Comparison of ENCODE assay signal across 9 cellular contexts in genomic region chr17:42118545-42118944, GRCh38. TPM values are rescaled to one million over a fixed set of nuclear protein-coding genes. Genes with fewer than 3 reads are reported as not detected.
A peak's percentile ranks its signal among the peaks of the same experiment; 100 is the strongest.
DNase-seq lines count a peak whose midpoint lies in the region; ATAC-seq and TF ChIP-seq lines count a peak whose summit lies in the region.
"Had no signal": no experiment of that assay in that cellular context is flagged by ENCODE, and none has a peak within 500 bp of the region (broad histone marks: within the 10 kb centered on the region; RNA-seq: fewer than 3 reads in every experiment).

No MANE protein-coding gene starts in this region.

- H3K27me3 Mint-ChIP-seq in nephron (ENCODE audit: low read depth): peaks cover 4% of the 10 kb centered on the region

- no peaks in the 10 kb centered on the region for H3K27me3 ChIP-seq in suprapubic skin

- no peaks in the 10 kb centered on the region for H3K9me3 Mint-ChIP-seq in nephron

- no peak overlapping the region for H3K4me3 ChIP-seq in AG10803 (ENCODE audit: low read length)
- no peak overlapping the region for H3K4me3 ChIP-seq in astrocyte of the spinal cord (ENCODE audit: low read depth, low read length)
- H3K4me3 ChIP-seq in suprapubic skin: no peak overlapping the region

- CTCF ChIA-PET in RWPE1 (lab: Yijun Ruan, JAX): interaction anchor here (0.6 to 2.3 kb wide), 8 partner anchors 9 to 394 kb away, joined by 3 to 19 read pairs (median 4); no protein-coding TSS in a partner anchor

- H3K4me1 Mint-ChIP-seq in nephron: peaks cover 28% of the 10 kb centered on the region

- TF ChIP-seq CTCF in AG10803 (conservative IDR thresholded peaks at IDR 0.05; ENCODE audit: low read length): peak; percentile 46
- TF ChIP-seq CTCF in GM12874 (IDR thresholded peaks at IDR 0.05; ENCODE audit: insufficient read depth, low read depth, low read length): peak; percentile 46
- peak; percentile 41 for TF ChIP-seq CTCF in RWPE1 (conservative IDR thresholded peaks at IDR 0.05; ENCODE audit: low read depth)
- TF ChIP-seq CTCF in astrocyte of the spinal cord (IDR thresholded peaks at IDR 0.05; ENCODE audit: low read depth, low read length): peak; percentile 59
- peak in 1 of 3 experiments; percentile 14 for TF ChIP-seq CTCF in nephron (IDR thresholded peaks at IDR 0.05; ENCODE audit: unreplicated experiment in 3 of 3)
- TF ChIP-seq CTCF in suprapubic skin (IDR thresholded peaks at IDR 0.05): peak in 1 of 2 donors; percentile 20

- no peak for TF ChIP-seq POLR2A in suprapubic skin (IDR thresholded peaks at IDR 0.05)

- H3K9me3 ChIP-seq in suprapubic skin: no peaks in the 10 kb centered on the region

- no peak overlapping the region for H3K27ac Mint-ChIP-seq in nephron

- DNase-seq in AG10803 (ENCODE audit: low read depth) (no peak), RWPE1 (ENCODE audit: low spot score) (no peak), astrocyte of the spinal cord (ENCODE audit: low read depth, low spot score) (peak; percentile 30), suprapubic skin (ENCODE audit: low spot score in 2 of 2) (no peak)

- peaks cover 47% of the 10 kb centered on the region for H3K4me1 ChIP-seq in suprapubic skin

- peak overlapping the region; percentile 73 to 78 (median 77) for H3K4me3 Mint-ChIP-seq in nephron

- 65% methylated on average over 2 of the region's 2 CpGs for whole genome bisulfite sequencing in suprapubic skin

- no peak for TF ChIP-seq EP300 in suprapubic skin (IDR thresholded peaks at IDR 0.05)

- H3K36me3 Mint-ChIP-seq in nephron (ENCODE audit: low read depth): peaks cover 11% of the 10 kb centered on the region

- ATAC-seq in HG02970 (IDR thresholded peaks at IDR 0.05; ENCODE audit: low FRiP score, unreplicated experiment) (no peak), HG02571 (IDR thresholded peaks at IDR 0.05; ENCODE audit: unreplicated experiment) (no peak)
- ATAC-seq: left colon had no signal

- peaks cover 4% of the 10 kb centered on the region for H3K36me3 ChIP-seq in suprapubic skin

- peak overlapping the region; percentile 71 for H3K27ac ChIP-seq in RWPE1
- H3K27ac ChIP-seq in suprapubic skin: no peak overlapping the region

- POLR2A ChIA-PET in RWPE1 (lab: Yijun Ruan, JAX; ENCODE audit: low non-redundant PET): no interaction called here

- in situ Hi-C loops in astrocyte of the spinal cord (cut with HindIII; ENCODE audit: low sequenced_read_pairs): no loop called here

RNA-seq across cellular contexts. Expression of gene KAT2A, which starts 2.6 kb away (rescaled TPM):
- total RNA-seq in suprapubic skin: 100 to 1,000 TPM in 1 of 4 donors, 10 to 100 TPM in 3; 36.3 to 107 (median 57.1) TPM

RNA-seq across cellular contexts. Expression of gene HSPB9, which starts 4.1 kb away (rescaled TPM):
- total RNA-seq in suprapubic skin: under 1 TPM in 2 of 4 donors, not detected in 2; 0.31 to 0.48 TPM
- total RNA-seq: left colon had no signal

RNA-seq across cellular contexts. Expression of gene DHX58, which starts 6.0 kb away (rescaled TPM):
- total RNA-seq in suprapubic skin: 10 to 100 TPM in 3 of 4 donors, 1 to 10 TPM in 1; 8.2 to 14.2 (median 11.9) TPM

RNA-seq across cellular contexts. Expression of gene ZNF385C, which starts 20.3 kb away (rescaled TPM):
- total RNA-seq in suprapubic skin: 1 to 10 TPM in 1 of 4 donors, under 1 TPM in 3; 0.47 to 1.9 (median 0.68) TPM

RNA-seq across cellular contexts. Expression of gene RAB5C, which starts 36.2 kb away (rescaled TPM):
- 100 to 1,000 TPM in 1 of 4 donors, 10 to 100 TPM in 3; 94.4 to 105 (median 96.8) TPM for total RNA-seq in suprapubic skin
